Comparison of ENCODE assay signal across 9 cellular contexts in genomic region chr10:89419548-89419947, GRCh38. TPM values are rescaled to one million over a fixed set of nuclear protein-coding genes. Genes with fewer than 3 reads are reported as not detected.
DNase-seq lines count a peak whose midpoint lies in the region; ATAC-seq, FAIRE-seq and TF ChIP-seq lines count a peak whose summit lies in the region.
"Had no signal": no experiment of that assay in that cellular context is flagged by ENCODE, and none has a peak within 500 bp of the region (broad histone marks: within the 10 kb centered on the region; RNA-seq: fewer than 3 reads in every experiment).

No MANE protein-coding gene starts in this region.

- H3K79me2 ChIP-seq in K562 (ENCODE audit: control insufficient read depth, insufficient read depth, low read length) = no peaks in the 10 kb centered on the region

- peaks cover 47 to 69% (median 62%) of the 10 kb centered on the region in 3 donors for H3K4me1 Mint-ChIP-seq in CD8-positive, alpha-beta memory T cell

- no peaks in the 10 kb centered on the region for H3K36me3 ChIP-seq in CD8-positive, alpha-beta memory T cell (ENCODE audit: insufficient read depth, low read length)
- H3K36me3 ChIP-seq in K562 (ENCODE audit: control insufficient read depth, insufficient read depth, low read length) (no peaks in the 10 kb centered on the region), lower lobe of right lung (peaks cover 17% of the 10 kb centered on the region), thyroid gland (peaks cover 0 to 4% of the 10 kb centered on the region in 2 donors)

- peak in 1 of 5 donors; percentile 21 for DNase-seq in CD8-positive, alpha-beta memory T cell
- DNase-seq in HCEC 1CT (peak; percentile 31), K562 (ENCODE audit: extremely low read depth in 1 of 4, low spot score in 3 of 4) (peak in 2 of 4 experiments; percentile 23 to 24), lower lobe of right lung (no peak), omental fat pad (ENCODE audit: low spot score) (no peak), thyroid gland (no peak), activated gamma-delta T cell (lab: John Stamatoyannopoulos, UW) (no peak)
- no peak for DNase-seq in NK-92 treated with Interleukin-12 subunit alpha and Interleukin-12 subunit beta, amount 100 ng/mL, for 24 hours (lab: John Stamatoyannopoulos, UW)

- no peaks in the 10 kb centered on the region for H3K27me3 Mint-ChIP-seq in CD8-positive, alpha-beta memory T cell

- no peak for TF ChIP-seq POLR2A in K562 (conservative IDR thresholded peaks at IDR 0.05)
- TF ChIP-seq POLR2A in thyroid gland (IDR thresholded peaks at IDR 0.05) = no peak

- H3K4me2 ChIP-seq in K562 (ENCODE audit: insufficient read depth, low read length) = no peak overlapping the region

- no peak overlapping the region for H2AFZ ChIP-seq in K562 (ENCODE audit: low read depth, low read length)

- POLR2A ChIA-PET in CD8-positive, alpha-beta memory T cell (lab: Charles Lee) = no interaction called here
- POLR2A ChIA-PET in K562 (lab: Yijun Ruan, JAX) = no interaction called here

- no peak for TF ChIP-seq EP300 in K562 (IDR thresholded peaks at IDR 0.05; ENCODE audit: low read length)

- no peaks in the 10 kb centered on the region for H3K27me3 ChIP-seq in CD8-positive, alpha-beta memory T cell (ENCODE audit: insufficient read depth, low read length, poor library complexity, severe bottlenecking)
- peaks cover 0 to 3% of the 10 kb centered on the region in 2 experiments; a peak in 2 of 5 replicates for H3K27me3 ChIP-seq in K562 (ENCODE audit: control insufficient read depth in 2 of 2, insufficient read depth in 2 of 2, low read length in 2 of 2)
- H3K27me3 ChIP-seq in lower lobe of right lung (ENCODE audit: low read depth) = no peaks in the 10 kb centered on the region
- no peaks in the 10 kb centered on the region for H3K27me3 ChIP-seq in thyroid gland

- H3K36me3 Mint-ChIP-seq in CD8-positive, alpha-beta memory T cell = peaks cover 0 to 45% (median 15%) of the 10 kb centered on the region in 3 donors

- peaks cover 29% of the 10 kb centered on the region for H3K4me1 ChIP-seq in CD8-positive, alpha-beta memory T cell (ENCODE audit: insufficient read depth, low read length)
- H3K4me1 ChIP-seq in K562 (replicated peaks in 1 of 2; ENCODE audit: control insufficient read depth in 2 of 2, insufficient read depth in 2 of 2, low read length in 2 of 2) = peaks cover 0 to 7% of the 10 kb centered on the region in 2 experiments; a peak in 2 of 5 replicates
- H3K4me1 ChIP-seq in lower lobe of right lung = peaks cover 58% of the 10 kb centered on the region
- peaks cover 13 to 33% of the 10 kb centered on the region in 2 donors for H3K4me1 ChIP-seq in thyroid gland

- H3K9me3 Mint-ChIP-seq in CD8-positive, alpha-beta memory T cell = no peaks in the 10 kb centered on the region

- TF ChIP-seq RAD21 in K562 (CRISPR knock-in tag; conservative IDR thresholded peaks at IDR 0.05 in 1 of 2, IDR thresholded peaks at IDR 0.05 in 1 of 2) = no peak

- H4K20me1 ChIP-seq in K562 (replicated peaks; ENCODE audit: control insufficient read depth, insufficient read depth, low read length) = no peaks in the 10 kb centered on the region

- BruUV-seq in K562 (replicated peaks; lab: Mats Ljungman, UMichigan) = no TSS peak

- TF ChIP-seq CTCF in K562 (IDR thresholded peaks at IDR 0.05 in 2 of 3, conservative IDR thresholded peaks at IDR 0.05 in 1 of 3; ENCODE audit: insufficient read depth in 2 of 3, low read depth in 1 of 3, low read length in 3 of 3) = peak in 2 of 3 experiments; percentile 19 to 26; a peak in 1 of 6 replicates
- peak; percentile 33 for TF ChIP-seq CTCF in lower lobe of right lung (IDR thresholded peaks at IDR 0.05)
- TF ChIP-seq CTCF in omental fat pad (IDR thresholded peaks at IDR 0.05) = no peak
- peak in 3 of 6 experiments; percentile 9 to 34 (median 20) for TF ChIP-seq CTCF in thyroid gland (IDR thresholded peaks at IDR 0.05)

- 3% methylated on average over 3 of the region's 3 CpGs for WGBS in K562 (ENCODE audit: insufficient coverage, low coverage, missing lambda C conversion rate)
- WGBS in thyroid gland, 2 donors = 51 to 61% methylated on average over 3 of the region's 3 CpGs

- H3K4me3 Mint-ChIP-seq in CD8-positive, alpha-beta memory T cell = peak overlapping the region in 5 of 7 donors; percentile 13 to 63 (median 32)

- no peak for FAIRE-seq in K562 (lab: Jason Lieb, UNC)

- H3K9me1 ChIP-seq in K562 (ENCODE audit: control insufficient read depth, insufficient read depth, low read length) = no peaks in the 10 kb centered on the region

- H3K27ac Mint-ChIP-seq in CD8-positive, alpha-beta memory T cell = peak overlapping the region in 7 of 8 donors; percentile 32 to 73 (median 60)

- no peak overlapping the region for H3K4me3 ChIP-seq in CD8-positive, alpha-beta memory T cell (ENCODE audit: low read length)
- H3K4me3 ChIP-seq in K562 (no peak overlapping the region), lower lobe of right lung (no peak overlapping the region), thyroid gland (replicated peaks in 1 of 3) (no peak overlapping the region)

- CTCF ChIA-PET in CD8-positive, alpha-beta memory T cell (lab: Charles Lee) = interaction anchor here (1.3 to 1.8 kb wide), 2 partner anchors 50 to 118 kb away, joined by 3 to 6 read pairs; partner anchors contain the start of gene IFIT2
- CTCF ChIA-PET in K562 (lab: Yijun Ruan, JAX; ENCODE audit: low intra/inter-chr PET ratio) = no interaction called here

- no peak overlapping the region for H3K9ac ChIP-seq in K562 (ENCODE audit: insufficient read depth in 1 of 2, low read depth in 2 of 2, low read length in 2 of 2)

- intact Hi-C loops in K562 (cut with micrococcal nuclease) (no loop called here), lower lobe of right lung (cut with DNase I) (no loop called here), thyroid gland (cut with DNase I) (no loop called here)

- in situ Hi-C loops in K562 (cut with MboI) = no loop called here

- no peaks in the 10 kb centered on the region for H3K9me3 ChIP-seq in CD8-positive, alpha-beta memory T cell (ENCODE audit: low read length)
- no peaks in the 10 kb centered on the region for H3K9me3 ChIP-seq in K562 (replicated peaks; ENCODE audit: control insufficient read depth, insufficient read depth, low read depth, low read length)
- H3K9me3 ChIP-seq in lower lobe of right lung = no peaks in the 10 kb centered on the region
- no peaks in the 10 kb centered on the region for H3K9me3 ChIP-seq in thyroid gland

- H3K27ac ChIP-seq in CD8-positive, alpha-beta memory T cell (ENCODE audit: low read depth, low read length) = no peak overlapping the region
- H3K27ac ChIP-seq in K562 (ENCODE audit: extremely low read depth, low read depth, low read length) = no peak overlapping the region
- no peak overlapping the region for H3K27ac ChIP-seq in lower lobe of right lung
- no peak overlapping the region for H3K27ac ChIP-seq in thyroid gland

- no peak for ATAC-seq in K562
- ATAC-seq in lower lobe of right lung = no peak
- no peak for ATAC-seq in omental fat pad (ENCODE audit: low FRiP score)
- ATAC-seq: esophagus mucosa had no signal

RNA-seq across cellular contexts. Expression of gene IFIT5, which starts 5.2 kb away (rescaled TPM):
- total RNA-seq in CD8-positive, alpha-beta memory T cell = 1 to 10 TPM; 6.2 to 6.5 TPM
- 7.9 TPM for polyA plus RNA-seq in CD8-positive, alpha-beta memory T cell
- total RNA-seq in K562 (2011; cell fraction: chromatin; rRNA removed; ENCODE audit: low replicate concordance) = not detected in 2 replicates
- total RNA-seq in K562 (2011; cell fraction: nucleolus; rRNA removed) = not detected in 2 replicates
- not detected in 2 replicates for total RNA-seq in K562 (2011; cell fraction: nucleoplasm; rRNA removed)
- total RNA-seq in K562 (2014; rRNA removed) = 0.05 TPM in 1 of 2 replicates, not detected in the other
- not detected in 2 replicates for total RNA-seq in K562 (2014; rRNA removed; fragmentation: Illumina TruSeq; extraction: Trizol)
- total RNA-seq in K562 (2015; rRNA removed; fragmentation: Illumina TruSeq; extraction: Trizol) = not detected in 2 replicates
- total RNA-seq in K562 (2021) = 0.07 and 0.11 TPM in 2 replicates
- not detected in 2 replicates for polyA plus RNA-seq in K562 (2011; rRNA removed)
- polyA plus RNA-seq in K562 (2011; cell fraction: cytosol; rRNA removed) = not detected in 2 replicates
- not detected in 2 replicates for polyA plus RNA-seq in K562 (2011; cell fraction: nucleus; rRNA removed)
- 0.01 and 0.03 TPM in 2 replicates for polyA plus RNA-seq in K562 (2012)
- not detected in 2 replicates for polyA plus RNA-seq in K562 (2014; fragmentation: Illumina TruSeq; extraction: Trizol)
- polyA plus RNA-seq in K562 (2014; fragmentation: Nextera tagmentation; extraction: Ambion mirVana) = under 1 TPM; 0.04 to 0.11 TPM
- polyA plus RNA-seq in K562 (2014; rRNA removed) = not detected in 2 replicates
- not detected in 2 replicates for polyA minus RNA-seq in K562 (2011; rRNA and poly(A)+ RNA removed)
- not detected in 2 replicates for polyA minus RNA-seq in K562 (2011; cell fraction: cytosol; rRNA and poly(A)+ RNA removed)
- polyA minus RNA-seq in K562 (2011; cell fraction: nucleus; rRNA and poly(A)+ RNA removed) = not detected in 2 replicates
- total RNA-seq in lower lobe of right lung = 25.3 TPM
- total RNA-seq in omental fat pad = 10 to 100 TPM in 3 of 4 donors, 1 to 10 TPM in 1; 6.9 to 32.8 (median 17.3) TPM
- 10 to 100 TPM; 13.7 to 23.0 (median 17.1) TPM for total RNA-seq in thyroid gland

RNA-seq across cellular contexts. Expression of gene IFIT1, which starts 27.1 kb away (rescaled TPM):
- under 1 TPM; 0.39 to 0.71 TPM for total RNA-seq in CD8-positive, alpha-beta memory T cell
- polyA plus RNA-seq in CD8-positive, alpha-beta memory T cell = 4.1 TPM
- total RNA-seq in K562 (2011; cell fraction: chromatin; rRNA removed; ENCODE audit: low replicate concordance) = not detected in 2 replicates
- not detected in 2 replicates for total RNA-seq in K562 (2011; cell fraction: nucleolus; rRNA removed)
- not detected in 2 replicates for total RNA-seq in K562 (2011; cell fraction: nucleoplasm; rRNA removed)
- 0.09 TPM in 1 of 2 replicates, not detected in the other for total RNA-seq in K562 (2014; rRNA removed)
- total RNA-seq in K562 (2014; rRNA removed; fragmentation: Illumina TruSeq; extraction: Trizol) = 0.13 and 0.18 TPM in 2 replicates
- 0.23 and 0.40 TPM in 2 replicates for total RNA-seq in K562 (2015; rRNA removed; fragmentation: Illumina TruSeq; extraction: Trizol)
- 0.09 and 0.25 TPM in 2 replicates for total RNA-seq in K562 (2021)
- polyA plus RNA-seq in K562 (2011; rRNA removed) = 0.06 and 0.07 TPM in 2 replicates
- polyA plus RNA-seq in K562 (2011; cell fraction: cytosol; rRNA removed) = 0.04 TPM in 1 of 2 replicates, not detected in the other
- polyA plus RNA-seq in K562 (2011; cell fraction: nucleus; rRNA removed) = not detected in 2 replicates
- polyA plus RNA-seq in K562 (2012) = 0.08 and 0.14 TPM in 2 replicates
- 0.10 and 0.18 TPM in 2 replicates for polyA plus RNA-seq in K562 (2014; fragmentation: Illumina TruSeq; extraction: Trizol)
- polyA plus RNA-seq in K562 (2014; fragmentation: Nextera tagmentation; extraction: Ambion mirVana) = under 1 TPM; 0.18 TPM
- polyA plus RNA-seq in K562 (2014; rRNA removed) = 0.03 TPM in 1 of 2 replicates, not detected in the other
- polyA minus RNA-seq in K562 (2011; rRNA and poly(A)+ RNA removed) = 0.09 TPM in 1 of 2 replicates, not detected in the other
- not detected in 2 replicates for polyA minus RNA-seq in K562 (2011; cell fraction: cytosol; rRNA and poly(A)+ RNA removed)
- polyA minus RNA-seq in K562 (2011; cell fraction: nucleus; rRNA and poly(A)+ RNA removed) = not detected in 2 replicates
- 71.8 TPM for total RNA-seq in lower lobe of right lung
- total RNA-seq in omental fat pad = 10 to 100 TPM in 2 of 4 donors, 1 to 10 TPM in 2; 8.1 to 30.9 (median 11.6) TPM
- total RNA-seq in thyroid gland = 10 to 100 TPM in 2 of 4 donors, 1 to 10 TPM in 2; 5.5 to 15.9 (median 10.0) TPM

RNA-seq across cellular contexts. Expression of gene IFIT1B, which starts 41.7 kb away (rescaled TPM):
- not detected for total RNA-seq in CD8-positive, alpha-beta memory T cell
- 0.14 TPM for polyA plus RNA-seq in CD8-positive, alpha-beta memory T cell
- total RNA-seq in K562 (2011; cell fraction: chromatin; rRNA removed; ENCODE audit: low replicate concordance) = not detected in 2 replicates
- not detected in 2 replicates for total RNA-seq in K562 (2011; cell fraction: nucleolus; rRNA removed)
- not detected in 2 replicates for total RNA-seq in K562 (2011; cell fraction: nucleoplasm; rRNA removed)
- not detected in 2 replicates for total RNA-seq in K562 (2014; rRNA removed)
- total RNA-seq in K562 (2014; rRNA removed; fragmentation: Illumina TruSeq; extraction: Trizol) = not detected in 2 replicates
- total RNA-seq in K562 (2015; rRNA removed; fragmentation: Illumina TruSeq; extraction: Trizol) = not detected in 2 replicates
- not detected in 2 replicates for total RNA-seq in K562 (2021)
- polyA plus RNA-seq in K562 (2011; rRNA removed) = not detected in 2 replicates
- not detected in 2 replicates for polyA plus RNA-seq in K562 (2011; cell fraction: cytosol; rRNA removed)
- not detected in 2 replicates for polyA plus RNA-seq in K562 (2011; cell fraction: nucleus; rRNA removed)
- not detected in 2 replicates for polyA plus RNA-seq in K562 (2012)
- polyA plus RNA-seq in K562 (2014; fragmentation: Illumina TruSeq; extraction: Trizol) = not detected in 2 replicates
- not detected for polyA plus RNA-seq in K562 (2014; fragmentation: Nextera tagmentation; extraction: Ambion mirVana)
- polyA plus RNA-seq in K562 (2014; rRNA removed) = not detected in 2 replicates
- polyA minus RNA-seq in K562 (2011; rRNA and poly(A)+ RNA removed) = not detected in 2 replicates
- polyA minus RNA-seq in K562 (2011; cell fraction: cytosol; rRNA and poly(A)+ RNA removed) = not detected in 2 replicates
- polyA minus RNA-seq in K562 (2011; cell fraction: nucleus; rRNA and poly(A)+ RNA removed) = not detected in 2 replicates
- total RNA-seq in lower lobe of right lung = not detected
- total RNA-seq in omental fat pad = not detected
- not detected for total RNA-seq in thyroid gland
- total RNA-seq: esophagus mucosa had no signal

Comparison
In these comparisons a context has a peak if more than half of its experiments do, and no peak if none do; other contexts are left out.
1. CTCF ChIP-seq: peak in K562 (2 of 3) and lower lobe of right lung (single experiment); none in omental fat pad (0 of 3).
2. RNA of gene IFIT5, which starts 5.2 kb away (total RNA-seq): 25.3 TPM in lower lobe of right lung (single experiment), 6.9 to 32.8 TPM in omental fat pad, 13.7 to 23.0 TPM in thyroid gland and 6.2 to 6.5 TPM in CD8-positive, alpha-beta memory T cell; 0.05 to 0.11 TPM in K562; every median in the first group is over 4 times any median in the second.